7 cellular contexts compared by ENCODE assay signal in the genomic region with DNA sequence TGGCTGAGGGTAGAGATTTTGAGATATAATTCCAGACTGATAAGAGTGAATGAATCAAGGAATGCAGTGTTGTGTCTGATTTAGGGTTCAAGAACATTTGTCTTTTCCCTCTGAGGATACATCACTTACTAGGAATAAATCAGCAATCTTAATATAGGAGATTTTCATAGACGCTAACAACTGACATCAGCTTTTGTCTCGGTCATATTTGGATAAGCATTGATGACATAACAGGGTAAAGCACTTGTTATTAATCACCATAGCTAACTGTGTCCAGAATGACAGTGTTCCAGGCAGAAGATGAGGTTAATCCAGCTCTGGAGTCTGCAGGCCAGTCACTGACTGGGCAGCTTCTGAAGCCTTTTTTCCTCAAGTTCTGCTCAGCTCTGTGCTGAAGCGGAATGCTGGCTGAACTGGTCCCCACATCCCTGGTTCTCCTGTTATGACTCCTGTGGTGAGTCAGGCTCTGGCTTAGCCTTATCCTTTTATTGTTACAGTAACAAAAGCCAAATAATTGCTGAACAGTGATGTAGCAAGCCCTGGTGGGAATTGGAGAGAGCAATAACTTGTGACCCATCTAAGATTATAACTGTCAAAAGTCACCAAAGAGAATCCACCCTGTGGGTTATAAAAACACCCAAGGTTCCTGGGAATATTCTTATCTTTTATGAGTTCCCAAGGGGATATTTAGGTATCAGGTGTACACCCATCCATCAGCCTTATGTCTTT. TPM values are rescaled to one million over a fixed set of nuclear protein-coding genes. Genes with fewer than 3 reads are reported as not detected.
DNase-seq lines count a peak whose midpoint lies in the region; ATAC-seq and TF ChIP-seq lines count a peak whose summit lies in the region.

No MANE protein-coding gene starts in this region.

- no peaks in the 10 kb centered on the region for H3K27me3 ChIP-seq in uterus

- peak overlapping the region; percentile 82 to 92 for H3K27ac ChIP-seq in coronary artery
- peak overlapping the region; percentile 62 to 78 for H3K27ac ChIP-seq in uterus

- H3K4me3 ChIP-seq in coronary artery: peak overlapping the region; percentile 56
- H3K4me3 ChIP-seq in mucosa of descending colon: no peak overlapping the region
- no peak overlapping the region for H3K4me3 ChIP-seq in uterus

- TF ChIP-seq POLR2A in uterus (IDR thresholded peaks at IDR 0.05): no peak

- ATAC-seq in GM18909 (IDR thresholded peaks at IDR 0.05; ENCODE audit: poor library complexity, unreplicated experiment) (peak; percentile 15), mucosa of descending colon (peak; percentile 86)

- H3K4me1 ChIP-seq in mucosa of descending colon (ENCODE audit: low read depth) (peaks cover 52% of the 10 kb centered on the region), uterus (peaks cover 5 to 13% of the 10 kb centered on the region in 2 donors)

- no peaks in the 10 kb centered on the region for H3K9me3 ChIP-seq in mucosa of descending colon
- no peaks in the 10 kb centered on the region for H3K9me3 ChIP-seq in uterus

- H3K36me3 ChIP-seq in mucosa of descending colon (ENCODE audit: low read depth): no peaks in the 10 kb centered on the region
- H3K36me3 ChIP-seq in uterus: no peaks in the 10 kb centered on the region

- peak; percentile 39 for DNase-seq in NCI-H69 (lab: John Stamatoyannopoulos, UW)
- peak; percentile 90 for DNase-seq in coronary artery (ENCODE audit: low spot score)
- peak; percentile 62 to 68 (median 63) for DNase-seq in mucosa of descending colon
- DNase-seq in uterus: peak; percentile 69 to 76
- no peak for DNase-seq in SW 1271 (lab: John Stamatoyannopoulos, UW)
- DNase-seq in activated effector memory CD4-positive, alpha-beta T cell treated with anti-CD3 and anti-CD28 coated beads, Interleukin-2, amount 50 U/mL, for 16 hours: no peak

- intact Hi-C loops in mucosa of descending colon (cut with DNase I, micrococcal nuclease): no loop called here
- intact Hi-C loops in uterus (cut with DNase I; ENCODE audit: low total_unique reads): no loop called here

- no peak for TF ChIP-seq CTCF in coronary artery (IDR thresholded peaks at IDR 0.05)
- no peak for TF ChIP-seq CTCF in mucosa of descending colon (IDR thresholded peaks at IDR 0.05)
- TF ChIP-seq CTCF in uterus (IDR thresholded peaks at IDR 0.05): no peak

RNA-seq across cellular contexts. Expression of a gene that starts 41.8 kb away (rescaled TPM):
- 10 to 100 TPM; 61.8 to 94.1 (median 73.4) TPM for total RNA-seq in mucosa of descending colon
- total RNA-seq in uterus: 10 to 100 TPM in 3 of 4 donors, 1 to 10 TPM in 1; 8.5 to 61.9 (median 29.6) TPM

Comparison
In these comparisons a context has a peak if more than half of its experiments do, and no peak if none do; other contexts are left out.
1. DNase-seq: peak in NCI-H69 (single experiment), coronary artery (single experiment), mucosa of descending colon (3 of 3) and uterus (2 of 2); none in SW 1271 (0 of 2) and activated effector memory CD4-positive, alpha-beta T cell treated with anti-CD3 and anti-CD28 coated beads, Interleukin-2, amount 50 U/mL, for 16 hours (single experiment).